In the genomic region with DNA sequence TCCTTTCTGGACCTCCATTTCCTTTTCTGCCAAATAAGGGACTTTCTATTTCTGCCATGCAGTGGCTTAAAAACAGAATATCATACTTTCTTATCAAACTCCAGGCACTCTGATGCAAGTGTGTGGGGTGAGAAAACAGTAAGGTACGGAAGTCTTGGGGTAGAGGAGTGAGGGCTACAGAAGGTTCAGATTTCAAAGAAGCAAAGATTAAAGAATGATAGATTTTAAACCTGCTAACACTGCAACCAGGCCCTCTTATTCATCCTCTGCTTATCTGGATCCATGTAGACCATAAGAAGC, we compare ENCODE assay signal across 17 cellular contexts. TPM values are rescaled to one million over a fixed set of nuclear protein-coding genes. Genes with fewer than 3 reads are reported as not detected.
DNase-seq lines count a peak whose midpoint lies in the region; ATAC-seq and TF ChIP-seq lines count a peak whose summit lies in the region.
"Had no signal": no experiment of that assay in that cellular context is flagged by ENCODE, and none has a peak within 500 bp of the region (broad histone marks: within the 10 kb centered on the region; RNA-seq: fewer than 3 reads in every experiment).

No MANE protein-coding gene starts in this region.

- H3K36me3 ChIP-seq in breast epithelium = no peaks in the 10 kb centered on the region
- H3K36me3 ChIP-seq: neutrophil had no signal

- TF ChIP-seq CTCF in mesothelial cell of epicardium (IDR thresholded peaks at IDR 0.05; ENCODE audit: unreplicated experiment) (no peak), breast epithelium (IDR thresholded peaks at IDR 0.05) (no peak)

- H3K27me3 Mint-ChIP-seq in activated T-cell treated with anti-CD3 and anti-CD28 coated beads, Interleukin-2, amount 50 U/mL, for 72 hours (ENCODE audit: low read depth) = peaks cover 8% of the 10 kb centered on the region
- H3K27me3 Mint-ChIP-seq in T-helper 1 cell treated with Interleukin-12 subunit alpha and Interleukin-12 subunit beta and Interleukin-4 antibody, amounts not matched to agents 30 μg/mL and 1 μg/mL, for 36 hours (ENCODE audit: low read depth) = no peaks in the 10 kb centered on the region
- H3K27me3 Mint-ChIP-seq in central memory CD8-positive, alpha-beta T cell = no peaks in the 10 kb centered on the region
- H3K27me3 Mint-ChIP-seq in stimulated activated naive CD8-positive, alpha-beta T cell treated with anti-CD3 and anti-CD28 coated beads, Interleukin-15, Interleukin-2, amounts not matched to agents 100 ng/mL and 50 ng/mL, for 24 hours = no peaks in the 10 kb centered on the region
- no peaks in the 10 kb centered on the region for H3K27me3 Mint-ChIP-seq in mesothelial cell of epicardium (ENCODE audit: low read depth)

- H3K4me3 ChIP-seq in breast epithelium = no peak overlapping the region

- peak overlapping the region; percentile 96 for H3K27ac Mint-ChIP-seq in activated T-cell treated with anti-CD3 and anti-CD28 coated beads, Interleukin-2, amount 50 U/mL, for 72 hours
- peak overlapping the region; percentile 88 for H3K27ac Mint-ChIP-seq in T-helper 1 cell treated with Interleukin-12 subunit alpha and Interleukin-12 subunit beta and Interleukin-4 antibody, amounts not matched to agents 30 μg/mL and 1 μg/mL, for 36 hours
- H3K27ac Mint-ChIP-seq in central memory CD8-positive, alpha-beta T cell (ENCODE audit: low read depth) = peak overlapping the region; percentile 97
- peak overlapping the region; percentile 100 for H3K27ac Mint-ChIP-seq in stimulated activated naive CD8-positive, alpha-beta T cell treated with anti-CD3 and anti-CD28 coated beads, Interleukin-15, Interleukin-2, amounts not matched to agents 100 ng/mL and 50 ng/mL, for 24 hours
- H3K27ac Mint-ChIP-seq in mesothelial cell of epicardium = no peak overlapping the region

- H3K36me3 Mint-ChIP-seq in activated T-cell treated with anti-CD3 and anti-CD28 coated beads, Interleukin-2, amount 50 U/mL, for 72 hours (ENCODE audit: insufficient read depth in 2 of 2) = no peaks in the 10 kb centered on the region
- peaks cover 10% of the 10 kb centered on the region for H3K36me3 Mint-ChIP-seq in T-helper 1 cell treated with Interleukin-12 subunit alpha and Interleukin-12 subunit beta and Interleukin-4 antibody, amounts not matched to agents 30 μg/mL and 1 μg/mL, for 36 hours (ENCODE audit: low read depth)
- H3K36me3 Mint-ChIP-seq in central memory CD8-positive, alpha-beta T cell (ENCODE audit: insufficient read depth) = peaks cover 4% of the 10 kb centered on the region
- H3K36me3 Mint-ChIP-seq in stimulated activated naive CD8-positive, alpha-beta T cell treated with anti-CD3 and anti-CD28 coated beads, Interleukin-15, Interleukin-2, amounts not matched to agents 100 ng/mL and 50 ng/mL, for 24 hours (ENCODE audit: low read depth) = no peaks in the 10 kb centered on the region
- no peaks in the 10 kb centered on the region for H3K36me3 Mint-ChIP-seq in mesothelial cell of epicardium

- intact Hi-C loops in breast epithelium (cut with DNase I; ENCODE audit: low total_unique reads) = no loop called here

- H3K4me1 Mint-ChIP-seq in activated T-cell treated with anti-CD3 and anti-CD28 coated beads, Interleukin-2, amount 50 U/mL, for 72 hours (ENCODE audit: low read depth) = peaks cover 61% of the 10 kb centered on the region
- H3K4me1 Mint-ChIP-seq in T-helper 1 cell treated with Interleukin-12 subunit alpha and Interleukin-12 subunit beta and Interleukin-4 antibody, amounts not matched to agents 30 μg/mL and 1 μg/mL, for 36 hours (ENCODE audit: low read depth) = peaks cover 43% of the 10 kb centered on the region
- peaks cover 55% of the 10 kb centered on the region for H3K4me1 Mint-ChIP-seq in central memory CD8-positive, alpha-beta T cell
- H3K4me1 Mint-ChIP-seq in stimulated activated naive CD8-positive, alpha-beta T cell treated with anti-CD3 and anti-CD28 coated beads, Interleukin-15, Interleukin-2, amounts not matched to agents 100 ng/mL and 50 ng/mL, for 24 hours (ENCODE audit: low read depth) = peaks cover 76% of the 10 kb centered on the region
- H3K4me1 Mint-ChIP-seq in mesothelial cell of epicardium = peaks cover 2% of the 10 kb centered on the region

- no peaks in the 10 kb centered on the region for H3K4me1 ChIP-seq in breast epithelium

- H3K27ac ChIP-seq in breast epithelium = peak overlapping the region in 1 of 2 donors; percentile 13
- H3K27ac ChIP-seq: neutrophil had no signal

- H3K4me3 Mint-ChIP-seq in activated T-cell treated with anti-CD3 and anti-CD28 coated beads, Interleukin-2, amount 50 U/mL, for 72 hours = peak overlapping the region; percentile 68 to 91
- H3K4me3 Mint-ChIP-seq in T-helper 1 cell treated with Interleukin-12 subunit alpha and Interleukin-12 subunit beta and Interleukin-4 antibody, amounts not matched to agents 30 μg/mL and 1 μg/mL, for 36 hours = peak overlapping the region; percentile 51
- peak overlapping the region; percentile 64 for H3K4me3 Mint-ChIP-seq in central memory CD8-positive, alpha-beta T cell
- peak overlapping the region; percentile 77 for H3K4me3 Mint-ChIP-seq in stimulated activated naive CD8-positive, alpha-beta T cell treated with anti-CD3 and anti-CD28 coated beads, Interleukin-15, Interleukin-2, amounts not matched to agents 100 ng/mL and 50 ng/mL, for 24 hours
- no peak overlapping the region for H3K4me3 Mint-ChIP-seq in mesothelial cell of epicardium

- H3K9me3 Mint-ChIP-seq in activated T-cell treated with anti-CD3 and anti-CD28 coated beads, Interleukin-2, amount 50 U/mL, for 72 hours = peaks cover 0 to 2% of the 10 kb centered on the region in 2 donors
- peaks cover 19% of the 10 kb centered on the region for H3K9me3 Mint-ChIP-seq in T-helper 1 cell treated with Interleukin-12 subunit alpha and Interleukin-12 subunit beta and Interleukin-4 antibody, amounts not matched to agents 30 μg/mL and 1 μg/mL, for 36 hours
- peaks cover 5% of the 10 kb centered on the region for H3K9me3 Mint-ChIP-seq in central memory CD8-positive, alpha-beta T cell
- no peaks in the 10 kb centered on the region for H3K9me3 Mint-ChIP-seq in stimulated activated naive CD8-positive, alpha-beta T cell treated with anti-CD3 and anti-CD28 coated beads, Interleukin-15, Interleukin-2, amounts not matched to agents 100 ng/mL and 50 ng/mL, for 24 hours
- H3K9me3 Mint-ChIP-seq in mesothelial cell of epicardium = peaks cover 37% of the 10 kb centered on the region

- no peaks in the 10 kb centered on the region for H3K9me3 ChIP-seq in breast epithelium
- H3K9me3 ChIP-seq: neutrophil had no signal

- TF ChIP-seq POLR2A in breast epithelium (IDR thresholded peaks at IDR 0.05) = no peak

- H3K27me3 ChIP-seq in breast epithelium = peaks cover 0 to 27% of the 10 kb centered on the region in 2 donors
- H3K27me3 ChIP-seq: neutrophil had no signal

- DNase-seq in activated T-cell treated with anti-CD3 and anti-CD28 coated beads, Interleukin-2, amount 50 U/mL, for 72 hours = no peak
- no peak for DNase-seq in activated T-cell treated with anti-CD3 and anti-CD28 coated beads, Interleukin-2, amount 50 U/mL, for 1 hour
- no peak for DNase-seq in central memory CD8-positive, alpha-beta T cell (ENCODE audit: low spot score in 2 of 2)
- no peak for DNase-seq in mesothelial cell of epicardium (ENCODE audit: low spot score in 2 of 2, unreplicated experiment in 2 of 2)
- no peak for DNase-seq in breast epithelium (ENCODE audit: low spot score in 2 of 2)
- no peak for DNase-seq in activated CD8-positive, alpha-beta memory T cell treated with anti-CD3 and anti-CD28 coated beads, Interleukin-2, amount 50 U/mL, for 4 hours
- DNase-seq: effector CD8-positive, alpha-beta T cell; GF-D8; GOT3; NCI-H1092; NCI-H2227 treated with DMSO at 0.1 percent for 48 hours had no signal

- ATAC-seq in activated T-cell treated with anti-CD3 and anti-CD28 coated beads, Interleukin-2, amount 50 U/mL, for 72 hours (replicated peaks in 1 of 2) = peak; percentile 19 to 29
- peak; percentile 73 for ATAC-seq in central memory CD8-positive, alpha-beta T cell (replicated peaks; ENCODE audit: extremely low read depth, poor library complexity, severe bottlenecking)

RNA-seq across cellular contexts. Expression of a gene that starts 48.2 kb away (rescaled TPM):
- total RNA-seq in activated T-cell treated with anti-CD3 and anti-CD28 coated beads, Interleukin-2, amount 50 U/mL, for 72 hours = 10 to 100 TPM; 19.1 to 20.0 TPM
- total RNA-seq in mesothelial cell of epicardium (not detected in 3 replicates), breast epithelium (1 to 10 TPM in 1 of 3 donors, under 1 TPM in 2; 0.32 to 1.5 (median 0.98) TPM)
- total RNA-seq: fibroblast of villous mesenchyme, lung microvascular endothelial cell, SK-MEL-5 had no signal

Comparison
In these comparisons a context has a peak if more than half of its experiments do, and no peak if none do; other contexts are left out.
1. RNA of a gene that starts 48.2 kb away (total RNA-seq): 19.1 to 20.0 TPM in activated T-cell treated with anti-CD3 and anti-CD28 coated beads, Interleukin-2, amount 50 U/mL, for 72 hours; 0.32 to 1.5 TPM in breast epithelium and not detected in mesothelial cell of epicardium; every median in the first group is over 4 times any median in the second.